1 cellular context compared by ENCODE assay signal in the genomic region with DNA sequence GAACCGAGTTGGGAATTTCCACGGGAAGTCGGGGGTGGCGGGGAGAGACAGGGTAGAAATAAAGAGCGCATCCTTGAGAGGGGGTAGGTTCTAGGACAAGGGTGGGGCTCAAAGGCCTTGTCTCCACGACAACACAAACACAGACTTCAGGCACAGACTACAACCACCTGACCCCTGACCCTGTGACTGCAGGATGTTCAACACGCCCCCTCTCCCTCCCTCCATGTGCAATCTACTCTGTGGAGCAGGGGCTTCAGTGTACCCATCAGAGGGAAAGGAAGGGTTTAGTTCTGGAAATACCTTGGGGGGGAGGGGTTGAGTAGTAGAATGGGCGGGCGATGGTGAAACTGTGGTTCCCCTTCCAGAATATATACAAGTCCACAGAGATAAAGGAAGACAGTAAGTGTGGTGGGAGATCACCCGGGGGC.
TF ChIP-seq lines count a peak whose summit lies in the region.

No MANE protein-coding gene starts in this region.

TF ChIP-seq in endothelial cell of umbilical vein, 7 proteins besides CTCF, POLR2A, EP300 and RAD21:
- TF ChIP-seq FOS (IDR thresholded peaks at IDR 0.05; ENCODE audit: borderline replicate concordance, insufficient read depth, low read length) (no peak), JUN (IDR thresholded peaks at IDR 0.05; ENCODE audit: borderline replicate concordance, insufficient read depth, insufficient read length, low read depth) (no peak), EZH2 (IDR thresholded peaks at IDR 0.05; ENCODE audit: borderline replicate concordance, low read depth, low read length, severe bottlenecking) (no peak), GATA2 (IDR thresholded peaks at IDR 0.05; ENCODE audit: insufficient read depth, insufficient read length, low read depth, low read length) (no peak), POLR2AphosphoS5 (IDR thresholded peaks at IDR 0.05; ENCODE audit: insufficient read depth, low read depth, low read length) (no peak), MYC (IDR thresholded peaks at IDR 0.05; ENCODE audit: low read depth, low read length) (no peak)
- TF ChIP-seq, protein P1, sequence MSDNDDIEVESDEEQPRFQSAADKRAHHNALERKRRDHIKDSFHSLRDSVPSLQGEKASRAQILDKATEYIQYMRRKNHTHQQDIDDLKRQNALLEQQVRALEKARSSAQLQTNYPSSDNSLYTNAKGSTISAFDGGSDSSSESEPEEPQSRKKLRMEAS (IDR thresholded peaks at IDR 0.05; ENCODE audit: insufficient read depth, insufficient read length) = no peak
